In genomic region chr22:46731246-46732040, GRCh38 we compare ENCODE assay signal across 7 cellular contexts. TPM values are rescaled to one million over a fixed set of nuclear protein-coding genes. Genes with fewer than 3 reads are reported as not detected.
DNase-seq lines count a peak whose midpoint lies in the region; ATAC-seq, FAIRE-seq and TF ChIP-seq lines count a peak whose summit lies in the region.

No MANE protein-coding gene starts in this region.

- H3K4me1 ChIP-seq in GM23338 (ENCODE audit: insufficient read depth), result peaks cover 10% of the 10 kb centered on the region
- peaks cover 69 to 72% of the 10 kb centered on the region in 2 donors for H3K4me1 ChIP-seq in gastrocnemius medialis

- H3K9me3 ChIP-seq in gastrocnemius medialis, result no peaks in the 10 kb centered on the region

- H3K27me3 ChIP-seq in GM23338 (ENCODE audit: insufficient read depth) (no peaks in the 10 kb centered on the region), gastrocnemius medialis (no peaks in the 10 kb centered on the region)

- peak; percentile 76 for ATAC-seq in GM23338
- ATAC-seq in left cardiac atrium, result peak; percentile 29 to 57
- ATAC-seq in gastrocnemius medialis, result peak; percentile 36 to 75
- ATAC-seq in GM19467 (IDR thresholded peaks at IDR 0.05; ENCODE audit: unreplicated experiment), result no peak
- ATAC-seq in HG02571 (IDR thresholded peaks at IDR 0.05; ENCODE audit: unreplicated experiment), result no peak

- H3K27me3 Mint-ChIP-seq in GM23338 (ENCODE audit: insufficient read depth, low read depth, poor library complexity), result peaks cover 13% of the 10 kb centered on the region

- DNase-seq in GM23338 (ENCODE audit: low spot score), result peak; percentile 50
- DNase-seq in RCC 7860 (ENCODE audit: low spot score), result peak; percentile 66
- DNase-seq in left cardiac atrium, result no peak
- DNase-seq in gastrocnemius medialis, result peak; percentile 48 to 68
- no peak for DNase-seq in putamen (ENCODE audit: low spot score)

- intact Hi-C loops in left cardiac atrium (cut with DNase I), result no loop called here
- intact Hi-C loops in gastrocnemius medialis (cut with DNase I; ENCODE audit: low total_unique reads), result no loop called here

- H3K4me1 Mint-ChIP-seq in GM23338, result peaks cover 44% of the 10 kb centered on the region

- H3K36me3 ChIP-seq in GM23338 (ENCODE audit: insufficient read depth) (no peaks in the 10 kb centered on the region), gastrocnemius medialis (no peaks in the 10 kb centered on the region)

- H3K79me2 ChIP-seq in GM23338 (replicated peaks; ENCODE audit: insufficient read depth), result peaks cover 64% of the 10 kb centered on the region

- in situ Hi-C loops in gastrocnemius medialis (cut with MboI; ENCODE audit: low sequenced_read_pairs in 4 of 4), result no loop called here

- peak overlapping the region; percentile 22; the same call in 2 of the 3 replicates for H3K4me3 Mint-ChIP-seq in GM23338

- H3F3A ChIP-seq in GM23338 (replicated peaks; ENCODE audit: low read depth), result peaks cover 12% of the 10 kb centered on the region; the same call in 1 of the 2 replicates

- H3K9me3 Mint-ChIP-seq in GM23338, result no peaks in the 10 kb centered on the region

- H3K27ac ChIP-seq in GM23338 (ENCODE audit: low read depth) (no peak overlapping the region), gastrocnemius medialis (peak overlapping the region; percentile 52 to 79 (median 70))

- no peaks in the 10 kb centered on the region for H3K9me2 ChIP-seq in GM23338 (ENCODE audit: insufficient read depth)

- peaks cover 13% of the 10 kb centered on the region for H4K20me1 ChIP-seq in GM23338 (replicated peaks; ENCODE audit: insufficient read depth)

- TF ChIP-seq CTCF in GM23338 (conservative IDR thresholded peaks at IDR 0.05; ENCODE audit: low read depth in 2 of 2) (no peak), gastrocnemius medialis (IDR thresholded peaks at IDR 0.05 in 4 of 5, conservative IDR thresholded peaks at IDR 0.05 in 1 of 5) (no peak)

- H3K4me2 ChIP-seq in GM23338, result peak overlapping the region; percentile 55; the same call in 1 of the 2 replicates

- no peak for TF ChIP-seq POLR2A in gastrocnemius medialis (IDR thresholded peaks at IDR 0.05)

- H3K27ac Mint-ChIP-seq in GM23338, result no peak overlapping the region

- FAIRE-seq in RCC 7860 (lab: Jason Lieb, UNC), result peak; percentile 62

- 0 out of 3 replicates have a peak, but pooled peaks cover 2% of the 10 kb centered on the region for H3K36me3 Mint-ChIP-seq in GM23338 (ENCODE audit: low read depth)

- H2AFZ ChIP-seq in GM23338, result no peak overlapping the region

- H3K4me3 ChIP-seq in GM23338 (no peak overlapping the region), gastrocnemius medialis (no peak overlapping the region)

TF ChIP-seq in GM23338, 12 proteins besides CTCF, POLR2A, EP300 and RAD21:
- TF ChIP-seq ZNF331 (CRISPR knock-in tag; IDR thresholded peaks at IDR 0.05; ENCODE audit: low read depth) (no peak), REST (IDR thresholded peaks at IDR 0.05; ENCODE audit: unreplicated experiment) (no peak), ZNF462 (CRISPR knock-in tag; IDR thresholded peaks at IDR 0.05) (no peak), ZNF114 (CRISPR knock-in tag; IDR thresholded peaks at IDR 0.05) (no peak)

RNA-seq across cellular contexts. Expression of gene CERK, which starts 6.6 kb away (rescaled TPM):
- 62.9 and 63.5 TPM in 2 replicates for total RNA-seq in GM23338 (2014; rRNA removed; shearing (Covaris generic))
- polyA plus RNA-seq in GM23338 (2016; fragmentation: Nextera tagmentation; extraction: Ambion mirVana), result 11.9 and 12.7 TPM in 2 replicates
- total RNA-seq in left cardiac atrium (10 to 100 TPM; 47.5 to 70.0 TPM), gastrocnemius medialis (10 to 100 TPM; 32.7 to 38.7 (median 34.8) TPM)

RNA-seq across cellular contexts. Expression of gene TBC1D22A, which starts 31.0 kb away (rescaled TPM):
- total RNA-seq in GM23338 (2014; rRNA removed; shearing (Covaris generic)), result 10.7 and 13.3 TPM in 2 replicates
- 9.0 and 9.6 TPM in 2 replicates for polyA plus RNA-seq in GM23338 (2016; fragmentation: Nextera tagmentation; extraction: Ambion mirVana)
- 10 to 100 TPM; 15.8 to 17.4 TPM for total RNA-seq in left cardiac atrium
- 10 to 100 TPM; 18.8 to 25.2 (median 23.1) TPM for total RNA-seq in gastrocnemius medialis

Comparison
In these comparisons a context has a peak if more than half of its experiments do, and no peak if none do; other contexts are left out.
1. ATAC-seq: peak in GM23338 (single experiment), left cardiac atrium (2 of 2) and gastrocnemius medialis (2 of 2); none in GM19467 (single experiment) and HG02571 (single experiment).
2. DNase-seq: peak in GM23338 (single experiment), RCC 7860 (single experiment) and gastrocnemius medialis (2 of 2); none in left cardiac atrium (single experiment) and putamen (single experiment).